In genomic region chr16:88507231-88507743, GRCh38 we compare ENCODE assay signal across 18 cellular contexts.
"Had no signal": no experiment of that assay in that cellular context is flagged by ENCODE, and none has a peak within 500 bp of the region (broad histone marks: within the 10 kb centered on the region; RNA-seq: fewer than 3 reads in every experiment).

No MANE protein-coding gene starts in this region.

- H3K4me3 ChIP-seq: dorsolateral prefrontal cortex, left ventricle myocardium inferior, tibial nerve had no signal

- H3K36me3 Mint-ChIP-seq: activated naive CD8-positive, alpha-beta T cell treated with anti-CD3 and anti-CD28 coated beads, Interleukin-2, amount 10 ng/mL, durations not matched to agents 7 days and 5 days; natural killer cell had no signal

- DNase-seq: activated B cell treated with CpG ODN at 0.5 μM for 24 hours; activated CD4-positive, alpha-beta T cell treated with anti-CD3 and anti-CD28 coated beads, Interleukin-2, amount 10 ng/mL, durations not matched to agents 24 days and 14 days; activated CD8-positive, alpha-beta memory T cell treated with anti-CD3 and anti-CD28 coated beads, Interleukin-2, amount 50 U/mL, for 48 hours; activated naive CD8-positive, alpha-beta T cell treated with anti-CD3 and anti-CD28 coated beads, Interleukin-2, amount 10 ng/mL, durations not matched to agents 7 days and 5 days; brain microvascular endothelial cell; dorsolateral prefrontal cortex; hippocampal formation; kidney; left ventricle myocardium inferior; mesendoderm; natural killer cell; stimulated activated CD4-positive, alpha-beta T cell treated with anti-CD3 and anti-CD28 coated beads, Interleukin-15, amount 100 ng/mL, for 24 hours; stimulated activated CD4-positive, alpha-beta T cell treated with anti-CD3 and anti-CD28 coated beads, Interleukin-4, amount 100 ng/mL, for 1 hour; stimulated activated naive B cell treated with anti-CD40 and anti-IgM and Interleukin-4, amounts not matched to agents 10 μg/mL and 1 μg/mL and 100 μg/mL, for 72 hours; substantia nigra; T-helper 2 cell had no signal

- H3K4me3 Mint-ChIP-seq: activated B cell treated with CpG ODN at 0.5 μM for 24 hours; activated CD4-positive, alpha-beta T cell treated with anti-CD3 and anti-CD28 coated beads, Interleukin-2, amount 10 ng/mL, durations not matched to agents 24 days and 14 days; activated naive CD8-positive, alpha-beta T cell treated with anti-CD3 and anti-CD28 coated beads, Interleukin-2, amount 10 ng/mL, durations not matched to agents 7 days and 5 days; natural killer cell; stimulated activated naive B cell treated with anti-CD40 and anti-IgM and Interleukin-4, amounts not matched to agents 10 μg/mL and 1 μg/mL and 100 μg/mL, for 72 hours had no signal

- ATAC-seq: natural killer cell; stimulated activated naive B cell treated with anti-CD40 and anti-IgM and Interleukin-4, amounts not matched to agents 10 μg/mL and 1 μg/mL and 100 μg/mL, for 72 hours had no signal

- H3K27ac ChIP-seq: brain microvascular endothelial cell, dorsolateral prefrontal cortex, left ventricle myocardium inferior, tibial nerve had no signal

- FAIRE-seq: kidney, TTC549 had no signal

- H3K27me3 ChIP-seq: brain microvascular endothelial cell, dorsolateral prefrontal cortex had no signal

- H3K9me3 Mint-ChIP-seq: activated B cell treated with CpG ODN at 0.5 μM for 24 hours; activated CD4-positive, alpha-beta T cell treated with anti-CD3 and anti-CD28 coated beads, Interleukin-2, amount 10 ng/mL, durations not matched to agents 24 days and 14 days; activated naive CD8-positive, alpha-beta T cell treated with anti-CD3 and anti-CD28 coated beads, Interleukin-2, amount 10 ng/mL, durations not matched to agents 7 days and 5 days; natural killer cell; stimulated activated naive B cell treated with anti-CD40 and anti-IgM and Interleukin-4, amounts not matched to agents 10 μg/mL and 1 μg/mL and 100 μg/mL, for 72 hours had no signal

- H3K27me3 Mint-ChIP-seq: activated B cell treated with CpG ODN at 0.5 μM for 24 hours; activated CD4-positive, alpha-beta T cell treated with anti-CD3 and anti-CD28 coated beads, Interleukin-2, amount 10 ng/mL, durations not matched to agents 24 days and 14 days; activated naive CD8-positive, alpha-beta T cell treated with anti-CD3 and anti-CD28 coated beads, Interleukin-2, amount 10 ng/mL, durations not matched to agents 7 days and 5 days; stimulated activated naive B cell treated with anti-CD40 and anti-IgM and Interleukin-4, amounts not matched to agents 10 μg/mL and 1 μg/mL and 100 μg/mL, for 72 hours had no signal

- H3K36me3 ChIP-seq: brain microvascular endothelial cell, left ventricle myocardium inferior, tibial nerve had no signal

- H3K4me1 Mint-ChIP-seq: activated B cell treated with CpG ODN at 0.5 μM for 24 hours; activated naive CD8-positive, alpha-beta T cell treated with anti-CD3 and anti-CD28 coated beads, Interleukin-2, amount 10 ng/mL, durations not matched to agents 7 days and 5 days had no signal

- H3K4me1 ChIP-seq: left ventricle myocardium inferior, tibial nerve had no signal

- H3K27ac Mint-ChIP-seq: activated B cell treated with CpG ODN at 0.5 μM for 24 hours; activated CD4-positive, alpha-beta T cell treated with anti-CD3 and anti-CD28 coated beads, Interleukin-2, amount 10 ng/mL, durations not matched to agents 24 days and 14 days; activated naive CD8-positive, alpha-beta T cell treated with anti-CD3 and anti-CD28 coated beads, Interleukin-2, amount 10 ng/mL, durations not matched to agents 7 days and 5 days; stimulated activated naive B cell treated with anti-CD40 and anti-IgM and Interleukin-4, amounts not matched to agents 10 μg/mL and 1 μg/mL and 100 μg/mL, for 72 hours had no signal

- H3K9me3 ChIP-seq: left ventricle myocardium inferior, tibial nerve had no signal
